Comparison of ENCODE assay signal across 16 cellular contexts in the genomic region with DNA sequence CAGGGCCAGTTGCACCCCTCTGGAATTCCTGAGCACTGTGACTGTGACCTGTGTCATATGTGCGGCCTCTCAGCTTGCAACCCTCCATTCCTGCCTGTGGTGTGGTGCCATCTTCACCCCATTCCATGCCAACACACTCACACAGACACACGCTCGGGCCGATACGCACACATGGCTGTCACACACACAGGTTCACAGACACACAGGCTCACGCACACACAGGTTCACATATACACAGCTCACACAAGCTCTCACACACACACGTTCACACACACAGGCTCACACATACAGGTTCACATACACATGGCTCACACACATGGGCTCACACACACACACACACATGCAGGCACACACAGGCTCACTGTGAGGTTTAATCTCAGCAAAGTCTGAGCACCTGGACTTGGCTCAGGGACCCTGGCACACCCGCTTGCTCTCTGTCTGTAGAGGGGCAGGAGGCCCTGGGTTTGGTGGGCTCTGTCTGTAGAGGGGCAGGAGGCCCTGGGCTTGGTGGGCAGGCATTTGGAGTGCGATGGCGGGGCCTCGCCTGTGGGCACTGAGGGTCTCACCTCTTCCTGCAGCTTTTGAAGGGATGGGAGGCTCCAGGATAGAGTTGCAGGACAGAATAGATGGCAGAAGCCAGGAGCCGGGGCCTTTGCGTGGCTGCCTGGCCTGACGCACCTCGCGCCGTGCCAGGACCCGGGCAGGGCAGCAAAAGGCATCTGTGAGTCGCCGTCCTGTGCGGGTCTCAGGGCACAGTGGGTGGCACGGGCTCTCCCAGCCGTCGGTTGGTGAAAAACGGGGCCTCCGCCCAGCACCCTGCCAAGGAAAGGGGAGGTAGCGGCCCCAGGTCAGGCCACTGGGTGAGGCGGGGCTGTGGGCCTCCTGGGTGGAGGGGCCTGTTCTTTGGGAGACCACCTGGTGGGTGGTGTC. TPM values are rescaled to one million over a fixed set of nuclear protein-coding genes. Genes with fewer than 3 reads are reported as not detected.
DNase-seq lines count a peak whose midpoint lies in the region; ATAC-seq and TF ChIP-seq lines count a peak whose summit lies in the region.
"Had no signal": no experiment of that assay in that cellular context is flagged by ENCODE, and none has a peak within 500 bp of the region (broad histone marks: within the 10 kb centered on the region; RNA-seq: fewer than 3 reads in every experiment).

No MANE protein-coding gene starts in this region.

- TF ChIP-seq RAD21 in HCT116 (IDR thresholded peaks at IDR 0.05; ENCODE audit: low read depth): no peak

- H3K4me3 ChIP-seq in HCT116 (replicated peaks in 1 of 2; ENCODE audit: low read depth in 1 of 2, low read length in 2 of 2): no peak overlapping the region

- peaks cover 3% of the 10 kb centered on the region for H3K27me3 Mint-ChIP-seq in brain

- H3K9me2 ChIP-seq in HCT116 (ENCODE audit: insufficient read depth): no peaks in the 10 kb centered on the region

- no peak overlapping the region for H3K4me2 ChIP-seq in HCT116 (ENCODE audit: low read length)

- peaks cover 29% of the 10 kb centered on the region; the same call in 1 of the 2 replicates for H3K79me2 ChIP-seq in HCT116 (ENCODE audit: insufficient read depth, low read length)

- no peaks in the 10 kb centered on the region for H3K36me3 ChIP-seq in HCT116 (ENCODE audit: control insufficient read depth in 1 of 2, insufficient read depth in 2 of 2, low read length in 2 of 2)

- peaks cover 42% of the 10 kb centered on the region for H3K4me1 Mint-ChIP-seq in brain

- H3K27ac ChIP-seq in HCT116 (ENCODE audit: low read depth, low read length) (no peak overlapping the region; the same call in 1 of the 2 replicates), layer of hippocampus (ENCODE audit: low read depth, low read length) (peak overlapping the region; percentile 68)

- H4K20me1 ChIP-seq in HCT116 (ENCODE audit: insufficient read depth): no peaks in the 10 kb centered on the region

- CTCF ChIA-PET in HCT116 (lab: Charles Lee): interaction anchor here (1.0 kb wide), 1 partner anchor 16 kb away, joined by 4 read pairs; no protein-coding TSS in a partner anchor

- POLR2A ChIA-PET in HCT116 (lab: Charles Lee): no interaction called here

- peaks cover 16 to 20% of the 10 kb centered on the region in 2 experiments for H3K4me1 ChIP-seq in HCT116 (ENCODE audit: control insufficient read depth in 1 of 2, insufficient read depth in 2 of 2, low read length in 2 of 2)

- RAD21 ChIA-PET in HCT116 (lab: Charles Lee; ENCODE audit: low non-redundant PET in 1 of 2, low total read pairs in 2 of 2, uncharacterized antibody in 2 of 2, unreplicated experiment in 2 of 2): no interaction called here

- no peaks in the 10 kb centered on the region for H3K9me3 Mint-ChIP-seq in brain
- H3K9me3 Mint-ChIP-seq: activated T-helper 1 cell treated with anti-CD3 and anti-CD28 coated beads, Interleukin-12 subunit alpha, Interleukin-12 subunit beta, Interleukin-2, Interleukin-4 antibody, amounts not matched to agents 30 ng/mL and 10 ng/mL and 1 ng/mL, durations not matched to agents 14 hours and 24 hours and 36 hours; naive thymus-derived CD4-positive, alpha-beta T cell had no signal

- no peak overlapping the region for H3K9ac ChIP-seq in HCT116 (ENCODE audit: low read length)

- TF ChIP-seq POLR2A in HCT116 (IDR thresholded peaks at IDR 0.05; ENCODE audit: borderline replicate concordance, extremely low read depth, insufficient read depth, insufficient read length): no peak

- H3K9me3 ChIP-seq in HCT116 (ENCODE audit: control insufficient read depth in 1 of 2, insufficient read depth in 1 of 2, low read depth in 1 of 2, low read length in 2 of 2): no peaks in the 10 kb centered on the region

- intact Hi-C loops in HCT116 (cut with micrococcal nuclease): no loop called here
- intact Hi-C loops in sciatic nerve (cut with DNase I): no loop called here

- TF ChIP-seq CTCF in HCT116 (IDR thresholded peaks at IDR 0.05 in 2 of 3, conservative IDR thresholded peaks at IDR 0.05 in 1 of 3; ENCODE audit: borderline replicate concordance in 1 of 3, insufficient read depth in 1 of 3, low read depth in 2 of 3, low read length in 2 of 3) (no peak), brain (conservative IDR thresholded peaks at IDR 0.05) (no peak)

- H3K36me3 Mint-ChIP-seq in brain: no peaks in the 10 kb centered on the region
- H3K36me3 Mint-ChIP-seq: naive thymus-derived CD4-positive, alpha-beta T cell had no signal

- no peak overlapping the region for H2AFZ ChIP-seq in HCT116 (ENCODE audit: low read depth, low read length, poor library complexity, severe bottlenecking)

- peak; percentile 25; the same call in 1 of the 2 replicates for ATAC-seq in HCT116
- no peak for ATAC-seq in sciatic nerve
- ATAC-seq in GM18861 (IDR thresholded peaks at IDR 0.05; ENCODE audit: unreplicated experiment): no peak
- ATAC-seq: activated CD8-positive, alpha-beta T cell treated with anti-CD3 and anti-CD28 coated beads, Interleukin-2, amount 10 ng/mL, durations not matched to agents 7 days and 5 days; naive thymus-derived CD4-positive, alpha-beta T cell had no signal

- no TSS peak for BruUV-seq in HCT116 (replicated peaks; lab: Mats Ljungman, UMichigan)

- DNase-seq in HCT116 (ENCODE audit: low read depth, low spot score) (no peak), sciatic nerve (ENCODE audit: low spot score) (peak; percentile 53), NOMO-1 (lab: John Stamatoyannopoulos, UW; ENCODE audit: unreplicated experiment in 2 of 2) (no peak), epidermal melanocyte (ENCODE audit: insufficient read length, low spot score) (no peak), hepatic stellate cell (ENCODE audit: low spot score) (no peak)
- DNase-seq: activated CD8-positive, alpha-beta T cell treated with anti-CD3 and anti-CD28 coated beads, Interleukin-2, amount 10 ng/mL, durations not matched to agents 7 days and 5 days; cortex of kidney; GOT3; NCI-H2171 treated with DMSO at 0.1 percent for 48 hours; SHP77; stimulated activated CD4-positive, alpha-beta T cell treated with anti-CD3 and anti-CD28 coated beads, Interleukin-2, amount 100 ng/mL, for 48 hours had no signal

- H3K27me3 ChIP-seq in HCT116 (ENCODE audit: insufficient read depth, low read length) (no peaks in the 10 kb centered on the region), layer of hippocampus (ENCODE audit: control insufficient read depth, insufficient read depth, low read length) (peaks cover 2% of the 10 kb centered on the region)

- peak overlapping the region in 1 of 5 experiments; percentile 1 for H3K4me3 Mint-ChIP-seq in brain
- H3K4me3 Mint-ChIP-seq: activated CD8-positive, alpha-beta T cell treated with anti-CD3 and anti-CD28 coated beads, Interleukin-2, amount 10 ng/mL, durations not matched to agents 7 days and 5 days; activated T-helper 1 cell treated with anti-CD3 and anti-CD28 coated beads, Interleukin-12 subunit alpha, Interleukin-12 subunit beta, Interleukin-2, Interleukin-4 antibody, amounts not matched to agents 30 ng/mL and 10 ng/mL and 1 ng/mL, durations not matched to agents 14 hours and 24 hours and 36 hours; naive thymus-derived CD4-positive, alpha-beta T cell had no signal

- peak overlapping the region; percentile 15 to 69 (median 65) for H3K27ac Mint-ChIP-seq in brain
- H3K27ac Mint-ChIP-seq: activated CD8-positive, alpha-beta T cell treated with anti-CD3 and anti-CD28 coated beads, Interleukin-2, amount 10 ng/mL, durations not matched to agents 7 days and 5 days; activated T-helper 1 cell treated with anti-CD3 and anti-CD28 coated beads, Interleukin-12 subunit alpha, Interleukin-12 subunit beta, Interleukin-2, Interleukin-4 antibody, amounts not matched to agents 30 ng/mL and 10 ng/mL and 1 ng/mL, durations not matched to agents 14 hours and 24 hours and 36 hours had no signal

TF ChIP-seq in HCT116, 20 proteins besides CTCF, POLR2A, EP300 and RAD21 (continues in another document):
- TF ChIP-seq SRF (IDR thresholded peaks at IDR 0.05; ENCODE audit: low read depth) (no peak), EZH2 (IDR thresholded peaks at IDR 0.05) (no peak), SIN3A (IDR thresholded peaks at IDR 0.05; ENCODE audit: low read depth) (no peak), YY1 (IDR thresholded peaks at IDR 0.05; ENCODE audit: extremely low read depth, insufficient replicate concordance, low read depth, low read length) (no peak), ELF1 (IDR thresholded peaks at IDR 0.05; ENCODE audit: borderline replicate concordance, low read depth) (no peak)
- TF ChIP-seq, protein P1, sequence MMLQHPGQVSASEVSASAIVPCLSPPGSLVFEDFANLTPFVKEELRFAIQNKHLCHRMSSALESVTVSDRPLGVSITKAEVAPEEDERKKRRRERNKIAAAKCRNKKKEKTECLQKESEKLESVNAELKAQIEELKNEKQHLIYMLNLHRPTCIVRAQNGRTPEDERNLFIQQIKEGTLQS (IDR thresholded peaks at IDR 0.05): no peak
- TF ChIP-seq, protein P2, sequence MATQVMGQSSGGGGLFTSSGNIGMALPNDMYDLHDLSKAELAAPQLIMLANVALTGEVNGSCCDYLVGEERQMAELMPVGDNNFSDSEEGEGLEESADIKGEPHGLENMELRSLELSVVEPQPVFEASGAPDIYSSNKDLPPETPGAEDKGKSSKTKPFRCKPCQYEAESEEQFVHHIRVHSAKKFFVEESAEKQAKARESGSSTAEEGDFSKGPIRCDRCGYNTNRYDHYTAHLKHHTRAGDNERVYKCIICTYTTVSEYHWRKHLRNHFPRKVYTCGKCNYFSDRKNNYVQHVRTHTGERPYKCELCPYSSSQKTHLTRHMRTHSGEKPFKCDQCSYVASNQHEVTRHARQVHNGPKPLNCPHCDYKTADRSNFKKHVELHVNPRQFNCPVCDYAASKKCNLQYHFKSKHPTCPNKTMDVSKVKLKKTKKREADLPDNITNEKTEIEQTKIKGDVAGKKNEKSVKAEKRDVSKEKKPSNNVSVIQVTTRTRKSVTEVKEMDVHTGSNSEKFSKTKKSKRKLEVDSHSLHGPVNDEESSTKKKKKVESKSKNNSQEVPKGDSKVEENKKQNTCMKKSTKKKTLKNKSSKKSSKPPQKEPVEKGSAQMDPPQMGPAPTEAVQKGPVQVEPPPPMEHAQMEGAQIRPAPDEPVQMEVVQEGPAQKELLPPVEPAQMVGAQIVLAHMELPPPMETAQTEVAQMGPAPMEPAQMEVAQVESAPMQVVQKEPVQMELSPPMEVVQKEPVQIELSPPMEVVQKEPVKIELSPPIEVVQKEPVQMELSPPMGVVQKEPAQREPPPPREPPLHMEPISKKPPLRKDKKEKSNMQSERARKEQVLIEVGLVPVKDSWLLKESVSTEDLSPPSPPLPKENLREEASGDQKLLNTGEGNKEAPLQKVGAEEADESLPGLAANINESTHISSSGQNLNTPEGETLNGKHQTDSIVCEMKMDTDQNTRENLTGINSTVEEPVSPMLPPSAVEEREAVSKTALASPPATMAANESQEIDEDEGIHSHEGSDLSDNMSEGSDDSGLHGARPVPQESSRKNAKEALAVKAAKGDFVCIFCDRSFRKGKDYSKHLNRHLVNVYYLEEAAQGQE (IDR thresholded peaks at IDR 0.05; ENCODE audit: low read depth): no peak
- TF ChIP-seq, protein P3, sequence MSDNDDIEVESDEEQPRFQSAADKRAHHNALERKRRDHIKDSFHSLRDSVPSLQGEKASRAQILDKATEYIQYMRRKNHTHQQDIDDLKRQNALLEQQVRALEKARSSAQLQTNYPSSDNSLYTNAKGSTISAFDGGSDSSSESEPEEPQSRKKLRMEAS (IDR thresholded peaks at IDR 0.05): no peak

RNA-seq across cellular contexts. Expression of a gene that starts 17.1 kb away (rescaled TPM):
- total RNA-seq in HCT116 (2021; ENCODE audit: unreplicated experiment) (59.5 TPM), sciatic nerve (129 TPM)
- polyA plus RNA-seq in HCT116 (2012): 57.0 and 60.3 TPM in 2 replicates
- 31.5 TPM for polyA plus RNA-seq in brain (ENCODE audit: insufficient read depth, low read depth, low replicate concordance)
